In the genomic region with DNA sequence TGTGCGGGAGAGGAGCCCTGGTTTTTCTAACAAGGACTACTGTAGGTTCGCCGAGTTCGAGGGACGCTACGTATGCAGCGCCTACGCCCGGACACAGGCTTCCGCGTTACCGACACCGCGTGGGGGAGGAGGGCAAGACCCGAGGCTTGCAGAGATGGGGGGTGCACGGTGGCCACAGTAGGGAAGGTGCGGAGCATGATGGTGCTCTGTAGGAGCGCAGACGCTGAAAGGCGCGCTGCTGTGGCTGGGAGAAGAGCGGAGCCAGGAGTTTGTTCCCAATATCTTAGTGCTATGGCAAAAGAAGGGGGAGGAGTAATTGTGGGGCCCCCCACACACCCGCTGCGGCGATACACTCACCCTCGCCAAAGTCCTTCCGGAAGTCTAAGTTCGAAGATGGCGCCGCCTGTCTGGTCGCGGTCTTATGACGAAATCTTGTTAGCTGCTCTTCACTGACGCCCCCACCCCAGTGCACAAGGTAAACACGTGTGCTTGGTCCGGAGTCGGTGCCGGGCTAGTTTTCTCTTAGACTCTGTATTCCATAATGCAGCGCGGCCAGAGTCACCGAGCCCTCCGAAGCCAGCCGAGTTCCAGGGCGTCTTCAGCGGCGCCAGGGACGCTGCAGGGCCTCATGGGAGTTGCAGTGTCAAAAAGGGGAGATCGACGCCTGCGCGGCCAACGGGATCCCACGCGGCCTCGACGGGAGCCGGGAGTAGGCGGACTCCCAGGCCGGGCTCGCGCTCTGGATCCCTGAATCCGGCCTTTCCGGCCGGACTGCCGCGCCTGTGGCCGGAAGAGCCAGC, we compare ENCODE assay signal across 8 cellular contexts. TPM values are rescaled to one million over a fixed set of nuclear protein-coding genes. Genes with fewer than 3 reads are reported as not detected.
DNase-seq lines count a peak whose midpoint lies in the region; ATAC-seq, FAIRE-seq and TF ChIP-seq lines count a peak whose summit lies in the region.

A gene with protein sequence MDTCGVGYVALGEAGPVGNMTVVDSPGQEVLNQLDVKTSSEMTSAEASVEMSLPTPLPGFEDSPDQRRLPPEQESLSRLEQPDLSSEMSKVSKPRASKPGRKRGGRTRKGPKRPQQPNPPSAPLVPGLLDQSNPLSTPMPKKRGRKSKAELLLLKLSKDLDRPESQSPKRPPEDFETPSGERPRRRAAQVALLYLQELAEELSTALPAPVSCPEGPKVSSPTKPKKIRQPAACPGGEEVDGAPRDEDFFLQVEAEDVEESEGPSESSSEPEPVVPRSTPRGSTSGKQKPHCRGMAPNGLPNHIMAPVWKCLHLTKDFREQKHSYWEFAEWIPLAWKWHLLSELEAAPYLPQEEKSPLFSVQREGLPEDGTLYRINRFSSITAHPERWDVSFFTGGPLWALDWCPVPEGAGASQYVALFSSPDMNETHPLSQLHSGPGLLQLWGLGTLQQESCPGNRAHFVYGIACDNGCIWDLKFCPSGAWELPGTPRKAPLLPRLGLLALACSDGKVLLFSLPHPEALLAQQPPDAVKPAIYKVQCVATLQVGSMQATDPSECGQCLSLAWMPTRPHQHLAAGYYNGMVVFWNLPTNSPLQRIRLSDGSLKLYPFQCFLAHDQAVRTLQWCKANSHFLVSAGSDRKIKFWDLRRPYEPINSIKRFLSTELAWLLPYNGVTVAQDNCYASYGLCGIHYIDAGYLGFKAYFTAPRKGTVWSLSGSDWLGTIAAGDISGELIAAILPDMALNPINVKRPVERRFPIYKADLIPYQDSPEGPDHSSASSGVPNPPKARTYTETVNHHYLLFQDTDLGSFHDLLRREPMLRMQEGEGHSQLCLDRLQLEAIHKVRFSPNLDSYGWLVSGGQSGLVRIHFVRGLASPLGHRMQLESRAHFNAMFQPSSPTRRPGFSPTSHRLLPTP (minus strand): TSS at position 383 of the 800 bp plus-strand sequence. CDS start 13,210 bp downstream, outside the sequence.

- TF ChIP-seq POLR2A in body of pancreas (IDR thresholded peaks at IDR 0.05) = no peak
- peak in 1 of 2 donors; percentile 33 for TF ChIP-seq POLR2A in sigmoid colon (IDR thresholded peaks at IDR 0.05)

- no peaks in the 10 kb centered on the region for H3K9me3 ChIP-seq in body of pancreas
- H3K9me3 ChIP-seq in sigmoid colon = no peaks in the 10 kb centered on the region

- no peaks in the 10 kb centered on the region for H3K36me3 ChIP-seq in body of pancreas (replicated peaks in 1 of 2; ENCODE audit: insufficient read depth in 1 of 2, low read depth in 2 of 2)
- H3K36me3 ChIP-seq in sigmoid colon = no peaks in the 10 kb centered on the region

- H3K27me3 ChIP-seq in body of pancreas (no peaks in the 10 kb centered on the region), sigmoid colon (no peaks in the 10 kb centered on the region)

- TF ChIP-seq CTCF in 22Rv1 (IDR thresholded peaks at IDR 0.05) (no peak), body of pancreas (IDR thresholded peaks at IDR 0.05) (peak in 3 of 7 experiments; percentile 27 to 36 (median 29)), sigmoid colon (IDR thresholded peaks at IDR 0.05) (no peak)

- H3K27ac ChIP-seq in 22Rv1 = peak within 1 kb of the TSS; percentile 98
- H3K27ac ChIP-seq in body of pancreas = peak within 1 kb of the TSS; percentile 75 to 93 (median 88)
- H3K27ac ChIP-seq in sigmoid colon = peak within 1 kb of the TSS; percentile 79 to 93 (median 86)

- H3K4me3 ChIP-seq in body of pancreas (peak within 1 kb of the TSS; percentile 72 to 80), sigmoid colon (peak within 1 kb of the TSS; percentile 52 to 94 (median 84))

- FAIRE-seq in TTC549 (lab: Jason Lieb, UNC) = peak; percentile 96

- TF ChIP-seq EP300 in sigmoid colon (IDR thresholded peaks at IDR 0.05) = peak in 1 of 4 donors; percentile 6

- H3K4me1 ChIP-seq in body of pancreas (peaks cover 38% of the 10 kb centered on the region), sigmoid colon (peaks cover 0 to 38% (median 34%) of the 10 kb centered on the region in 4 donors)

- 0 to 1% methylated on average over 24 to 67 of the region's 67 CpGs for WGBS in body of pancreas, 2 donors
- WGBS in sigmoid colon, 2 donors = 0% methylated on average over 67 of the region's 67 CpGs

- DNase-seq in NCI-H2107 treated with DMSO at 0.1 percent for 48 hours (lab: John Stamatoyannopoulos, UW; ENCODE audit: unreplicated experiment) (peak; percentile 88), body of pancreas (peak; percentile 95 to 97 (median 96)), iPS DF 19.7 (ENCODE audit: low read depth, low spot score) (peak; percentile 99), sigmoid colon (peak; percentile 97)

- ATAC-seq in GM18520 (IDR thresholded peaks at IDR 0.05; ENCODE audit: unreplicated experiment) = peak; percentile 78
- ATAC-seq in HG03064 (IDR thresholded peaks at IDR 0.05; ENCODE audit: low read depth, unreplicated experiment) = peak; percentile 82
- peak; percentile 97 for ATAC-seq in body of pancreas

- intact Hi-C loops in body of pancreas (cut with DNase I) = no loop called here
- intact Hi-C loops in sigmoid colon (cut with DNase I) = loop anchor here (1.0 to 10.0 kb wide), 3 partner anchors 14 to 142 kb away; a partner anchor contains a TSS

RNA-seq across cellular contexts. Expression of the gene that starts here (rescaled TPM):
- total RNA-seq in body of pancreas (10 to 100 TPM; 26.2 to 73.2 TPM), sigmoid colon (10 to 100 TPM; 23.3 to 46.5 (median 28.9) TPM)
- polyA plus RNA-seq in sigmoid colon = 10 to 100 TPM; 28.8 to 33.4 (median 31.9) TPM

Comparison
In these comparisons a context has a peak if more than half of its experiments do, and no peak if none do; other contexts are left out.
1. Peak in every context shown above with its lines: DNase-seq, ATAC-seq, H3K4me3 ChIP-seq and H3K27ac ChIP-seq.